Comparison of ENCODE assay signal across 1 cellular context in the genomic region with DNA sequence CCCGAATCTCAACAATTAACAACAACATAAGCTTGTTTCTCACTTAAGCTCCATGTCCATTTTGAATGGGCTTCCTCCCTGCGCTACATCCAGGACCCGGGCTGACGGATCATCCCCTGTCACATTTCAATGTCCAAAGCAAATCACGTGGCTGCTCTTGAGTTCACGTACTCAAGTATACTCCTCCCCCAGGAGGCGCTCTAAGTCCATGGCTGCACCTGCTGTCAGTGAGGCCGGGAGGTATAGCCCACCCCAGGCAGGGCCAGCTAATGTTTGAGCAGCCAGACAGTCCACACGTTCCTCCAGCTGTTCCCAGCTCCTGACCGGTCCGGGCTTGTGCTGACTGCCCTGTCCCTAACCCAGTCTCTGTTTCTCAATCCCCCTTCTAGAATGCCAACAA.
TF ChIP-seq lines count a peak whose summit lies in the region.

No MANE protein-coding gene starts in this region.

TF ChIP-seq in HepG2, 621 proteins besides CTCF, POLR2A, EP300 and RAD21 (continued from another document and continues in another):
- TF ChIP-seq, protein P1, sequence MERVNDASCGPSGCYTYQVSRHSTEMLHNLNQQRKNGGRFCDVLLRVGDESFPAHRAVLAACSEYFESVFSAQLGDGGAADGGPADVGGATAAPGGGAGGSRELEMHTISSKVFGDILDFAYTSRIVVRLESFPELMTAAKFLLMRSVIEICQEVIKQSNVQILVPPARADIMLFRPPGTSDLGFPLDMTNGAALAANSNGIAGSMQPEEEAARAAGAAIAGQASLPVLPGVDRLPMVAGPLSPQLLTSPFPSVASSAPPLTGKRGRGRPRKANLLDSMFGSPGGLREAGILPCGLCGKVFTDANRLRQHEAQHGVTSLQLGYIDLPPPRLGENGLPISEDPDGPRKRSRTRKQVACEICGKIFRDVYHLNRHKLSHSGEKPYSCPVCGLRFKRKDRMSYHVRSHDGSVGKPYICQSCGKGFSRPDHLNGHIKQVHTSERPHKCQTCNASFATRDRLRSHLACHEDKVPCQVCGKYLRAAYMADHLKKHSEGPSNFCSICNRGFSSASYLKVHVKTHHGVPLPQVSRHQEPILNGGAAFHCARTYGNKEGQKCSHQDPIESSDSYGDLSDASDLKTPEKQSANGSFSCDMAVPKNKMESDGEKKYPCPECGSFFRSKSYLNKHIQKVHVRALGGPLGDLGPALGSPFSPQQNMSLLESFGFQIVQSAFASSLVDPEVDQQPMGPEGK (CRISPR knock-in tag; IDR thresholded peaks at IDR 0.05) = no peak
- peak; percentile 52; the same call in 1 of the 2 replicates for TF ChIP-seq ZBTB7B (CRISPR knock-in tag; IDR thresholded peaks at IDR 0.05)
- TF ChIP-seq ZNF775 (CRISPR knock-in tag; IDR thresholded peaks at IDR 0.05; ENCODE audit: borderline replicate concordance) = no peak
- TF ChIP-seq ZNF766 (CRISPR knock-in tag; IDR thresholded peaks at IDR 0.05; ENCODE audit: borderline replicate concordance) = no peak
- no peak for TF ChIP-seq NONO (IDR thresholded peaks at IDR 0.05)
- TF ChIP-seq NONO (CRISPR knock-in tag; conservative IDR thresholded peaks at IDR 0.05) = 0 out of 2 replicates have a peak, but pooled peaks have one; percentile 48
- TF ChIP-seq, protein P2, sequence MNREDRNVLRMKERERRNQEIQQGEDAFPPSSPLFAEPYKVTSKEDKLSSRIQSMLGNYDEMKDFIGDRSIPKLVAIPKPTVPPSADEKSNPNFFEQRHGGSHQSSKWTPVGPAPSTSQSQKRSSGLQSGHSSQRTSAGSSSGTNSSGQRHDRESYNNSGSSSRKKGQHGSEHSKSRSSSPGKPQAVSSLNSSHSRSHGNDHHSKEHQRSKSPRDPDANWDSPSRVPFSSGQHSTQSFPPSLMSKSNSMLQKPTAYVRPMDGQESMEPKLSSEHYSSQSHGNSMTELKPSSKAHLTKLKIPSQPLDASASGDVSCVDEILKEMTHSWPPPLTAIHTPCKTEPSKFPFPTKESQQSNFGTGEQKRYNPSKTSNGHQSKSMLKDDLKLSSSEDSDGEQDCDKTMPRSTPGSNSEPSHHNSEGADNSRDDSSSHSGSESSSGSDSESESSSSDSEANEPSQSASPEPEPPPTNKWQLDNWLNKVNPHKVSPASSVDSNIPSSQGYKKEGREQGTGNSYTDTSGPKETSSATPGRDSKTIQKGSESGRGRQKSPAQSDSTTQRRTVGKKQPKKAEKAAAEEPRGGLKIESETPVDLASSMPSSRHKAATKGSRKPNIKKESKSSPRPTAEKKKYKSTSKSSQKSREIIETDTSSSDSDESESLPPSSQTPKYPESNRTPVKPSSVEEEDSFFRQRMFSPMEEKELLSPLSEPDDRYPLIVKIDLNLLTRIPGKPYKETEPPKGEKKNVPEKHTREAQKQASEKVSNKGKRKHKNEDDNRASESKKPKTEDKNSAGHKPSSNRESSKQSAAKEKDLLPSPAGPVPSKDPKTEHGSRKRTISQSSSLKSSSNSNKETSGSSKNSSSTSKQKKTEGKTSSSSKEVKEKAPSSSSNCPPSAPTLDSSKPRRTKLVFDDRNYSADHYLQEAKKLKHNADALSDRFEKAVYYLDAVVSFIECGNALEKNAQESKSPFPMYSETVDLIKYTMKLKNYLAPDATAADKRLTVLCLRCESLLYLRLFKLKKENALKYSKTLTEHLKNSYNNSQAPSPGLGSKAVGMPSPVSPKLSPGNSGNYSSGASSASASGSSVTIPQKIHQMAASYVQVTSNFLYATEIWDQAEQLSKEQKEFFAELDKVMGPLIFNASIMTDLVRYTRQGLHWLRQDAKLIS (CRISPR knock-in tag; IDR thresholded peaks at IDR 0.05) = no peak
- TF ChIP-seq ZNF441 (CRISPR knock-in tag; IDR thresholded peaks at IDR 0.05; ENCODE audit: borderline replicate concordance) = no peak
- TF ChIP-seq NFYC (CRISPR knock-in tag; IDR thresholded peaks at IDR 0.05) = no peak
- TF ChIP-seq TEAD3 (CRISPR knock-in tag; optimal IDR thresholded peaks at IDR 0.05; ENCODE audit: borderline replicate concordance) = peak; percentile 43
- no peak for TF ChIP-seq SIX1 (CRISPR knock-in tag; IDR thresholded peaks at IDR 0.05; ENCODE audit: borderline replicate concordance)
- TF ChIP-seq, protein P3, sequence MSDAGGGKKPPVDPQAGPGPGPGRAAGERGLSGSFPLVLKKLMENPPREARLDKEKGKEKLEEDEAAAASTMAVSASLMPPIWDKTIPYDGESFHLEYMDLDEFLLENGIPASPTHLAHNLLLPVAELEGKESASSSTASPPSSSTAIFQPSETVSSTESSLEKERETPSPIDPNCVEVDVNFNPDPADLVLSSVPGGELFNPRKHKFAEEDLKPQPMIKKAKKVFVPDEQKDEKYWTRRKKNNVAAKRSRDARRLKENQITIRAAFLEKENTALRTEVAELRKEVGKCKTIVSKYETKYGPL (CRISPR knock-in tag; IDR thresholded peaks at IDR 0.05) = no peak
- TF ChIP-seq ZNF616 (CRISPR knock-in tag; IDR thresholded peaks at IDR 0.05; ENCODE audit: low read depth) = no peak
- no peak for TF ChIP-seq ZNF570 (CRISPR knock-in tag; IDR thresholded peaks at IDR 0.05; ENCODE audit: borderline replicate concordance)
- TF ChIP-seq KDM3A (CRISPR knock-in tag; IDR thresholded peaks at IDR 0.05; ENCODE audit: low read depth) = no peak
- no peak for TF ChIP-seq KLF6 (CRISPR knock-in tag; IDR thresholded peaks at IDR 0.05)
- no peak for TF ChIP-seq GABPB1 (CRISPR knock-in tag; IDR thresholded peaks at IDR 0.05)
- TF ChIP-seq, protein P4, sequence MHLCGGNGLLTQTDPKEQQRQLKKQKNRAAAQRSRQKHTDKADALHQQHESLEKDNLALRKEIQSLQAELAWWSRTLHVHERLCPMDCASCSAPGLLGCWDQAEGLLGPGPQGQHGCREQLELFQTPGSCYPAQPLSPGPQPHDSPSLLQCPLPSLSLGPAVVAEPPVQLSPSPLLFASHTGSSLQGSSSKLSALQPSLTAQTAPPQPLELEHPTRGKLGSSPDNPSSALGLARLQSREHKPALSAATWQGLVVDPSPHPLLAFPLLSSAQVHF (CRISPR knock-in tag; IDR thresholded peaks at IDR 0.05) = no peak
- TF ChIP-seq, protein P5, sequence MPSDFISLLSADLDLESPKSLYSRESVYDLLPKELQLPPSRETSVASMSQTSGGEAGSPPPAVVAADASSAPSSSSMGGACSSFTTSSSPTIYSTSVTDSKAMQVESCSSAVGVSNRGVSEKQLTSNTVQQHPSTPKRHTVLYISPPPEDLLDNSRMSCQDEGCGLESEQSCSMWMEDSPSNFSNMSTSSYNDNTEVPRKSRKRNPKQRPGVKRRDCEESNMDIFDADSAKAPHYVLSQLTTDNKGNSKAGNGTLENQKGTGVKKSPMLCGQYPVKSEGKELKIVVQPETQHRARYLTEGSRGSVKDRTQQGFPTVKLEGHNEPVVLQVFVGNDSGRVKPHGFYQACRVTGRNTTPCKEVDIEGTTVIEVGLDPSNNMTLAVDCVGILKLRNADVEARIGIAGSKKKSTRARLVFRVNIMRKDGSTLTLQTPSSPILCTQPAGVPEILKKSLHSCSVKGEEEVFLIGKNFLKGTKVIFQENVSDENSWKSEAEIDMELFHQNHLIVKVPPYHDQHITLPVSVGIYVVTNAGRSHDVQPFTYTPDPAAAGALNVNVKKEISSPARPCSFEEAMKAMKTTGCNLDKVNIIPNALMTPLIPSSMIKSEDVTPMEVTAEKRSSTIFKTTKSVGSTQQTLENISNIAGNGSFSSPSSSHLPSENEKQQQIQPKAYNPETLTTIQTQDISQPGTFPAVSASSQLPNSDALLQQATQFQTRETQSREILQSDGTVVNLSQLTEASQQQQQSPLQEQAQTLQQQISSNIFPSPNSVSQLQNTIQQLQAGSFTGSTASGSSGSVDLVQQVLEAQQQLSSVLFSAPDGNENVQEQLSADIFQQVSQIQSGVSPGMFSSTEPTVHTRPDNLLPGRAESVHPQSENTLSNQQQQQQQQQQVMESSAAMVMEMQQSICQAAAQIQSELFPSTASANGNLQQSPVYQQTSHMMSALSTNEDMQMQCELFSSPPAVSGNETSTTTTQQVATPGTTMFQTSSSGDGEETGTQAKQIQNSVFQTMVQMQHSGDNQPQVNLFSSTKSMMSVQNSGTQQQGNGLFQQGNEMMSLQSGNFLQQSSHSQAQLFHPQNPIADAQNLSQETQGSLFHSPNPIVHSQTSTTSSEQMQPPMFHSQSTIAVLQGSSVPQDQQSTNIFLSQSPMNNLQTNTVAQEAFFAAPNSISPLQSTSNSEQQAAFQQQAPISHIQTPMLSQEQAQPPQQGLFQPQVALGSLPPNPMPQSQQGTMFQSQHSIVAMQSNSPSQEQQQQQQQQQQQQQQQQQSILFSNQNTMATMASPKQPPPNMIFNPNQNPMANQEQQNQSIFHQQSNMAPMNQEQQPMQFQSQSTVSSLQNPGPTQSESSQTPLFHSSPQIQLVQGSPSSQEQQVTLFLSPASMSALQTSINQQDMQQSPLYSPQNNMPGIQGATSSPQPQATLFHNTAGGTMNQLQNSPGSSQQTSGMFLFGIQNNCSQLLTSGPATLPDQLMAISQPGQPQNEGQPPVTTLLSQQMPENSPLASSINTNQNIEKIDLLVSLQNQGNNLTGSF (CRISPR knock-in tag; IDR thresholded peaks at IDR 0.05) = no peak
- TF ChIP-seq MTA1 (CRISPR knock-in tag; IDR thresholded peaks at IDR 0.05; ENCODE audit: borderline replicate concordance) = no peak
- TF ChIP-seq, protein P6, sequence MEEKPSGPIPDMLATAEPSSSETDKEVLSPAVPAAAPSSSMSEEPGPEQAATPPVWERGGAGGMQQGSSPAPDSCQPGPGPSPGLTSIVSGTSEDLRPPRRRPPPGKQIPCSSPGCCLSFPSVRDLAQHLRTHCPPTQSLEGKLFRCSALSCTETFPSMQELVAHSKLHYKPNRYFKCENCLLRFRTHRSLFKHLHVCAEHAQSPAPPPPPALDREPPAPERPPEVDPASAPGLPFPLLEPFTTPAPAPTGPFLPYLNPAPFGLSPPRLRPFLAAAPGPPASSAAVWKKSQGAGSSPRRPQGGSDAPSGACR (CRISPR knock-in tag; IDR thresholded peaks at IDR 0.05) = no peak
- no peak for TF ChIP-seq ZNF7 (CRISPR knock-in tag; IDR thresholded peaks at IDR 0.05)
- TF ChIP-seq KLF12 (CRISPR knock-in tag; IDR thresholded peaks at IDR 0.05; ENCODE audit: borderline replicate concordance) = no peak
- 0 out of 2 replicates have a peak, but pooled peaks have one; percentile 24 for TF ChIP-seq BHLHE40 (IDR thresholded peaks at IDR 0.05; ENCODE audit: low read length)
- TF ChIP-seq, protein P7, sequence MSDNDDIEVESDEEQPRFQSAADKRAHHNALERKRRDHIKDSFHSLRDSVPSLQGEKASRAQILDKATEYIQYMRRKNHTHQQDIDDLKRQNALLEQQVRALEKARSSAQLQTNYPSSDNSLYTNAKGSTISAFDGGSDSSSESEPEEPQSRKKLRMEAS (IDR thresholded peaks at IDR 0.05) = 0 out of 2 replicates have a peak, but pooled peaks have one; percentile 18
- TF ChIP-seq RARA (CRISPR knock-in tag; IDR thresholded peaks at IDR 0.05) = no peak
- TF ChIP-seq ZFP90 (CRISPR knock-in tag; IDR thresholded peaks at IDR 0.05; ENCODE audit: borderline replicate concordance) = no peak
- peak; percentile 22; the same call in 1 of the 2 replicates for TF ChIP-seq SP2 (CRISPR knock-in tag; IDR thresholded peaks at IDR 0.05)
- no peak for TF ChIP-seq CCAR2 (optimal IDR thresholded peaks at IDR 0.05; ENCODE audit: low read depth, low read length)
- no peak for TF ChIP-seq ZFP1 (CRISPR knock-in tag; IDR thresholded peaks at IDR 0.05)
- no peak for TF ChIP-seq ZNF337 (CRISPR knock-in tag; IDR thresholded peaks at IDR 0.05; ENCODE audit: borderline replicate concordance, low read depth)
- TF ChIP-seq MED1 (CRISPR knock-in tag; IDR thresholded peaks at IDR 0.05) = no peak
- no peak for TF ChIP-seq REL (CRISPR knock-in tag; conservative IDR thresholded peaks at IDR 0.05)
- TF ChIP-seq KMT2A (CRISPR knock-in tag; IDR thresholded peaks at IDR 0.05) = no peak
- no peak for TF ChIP-seq THAP11 (CRISPR knock-in tag; IDR thresholded peaks at IDR 0.05)
- TF ChIP-seq, protein P8, sequence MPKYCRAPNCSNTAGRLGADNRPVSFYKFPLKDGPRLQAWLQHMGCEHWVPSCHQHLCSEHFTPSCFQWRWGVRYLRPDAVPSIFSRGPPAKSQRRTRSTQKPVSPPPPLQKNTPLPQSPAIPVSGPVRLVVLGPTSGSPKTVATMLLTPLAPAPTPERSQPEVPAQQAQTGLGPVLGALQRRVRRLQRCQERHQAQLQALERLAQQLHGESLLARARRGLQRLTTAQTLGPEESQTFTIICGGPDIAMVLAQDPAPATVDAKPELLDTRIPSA (CRISPR knock-in tag; IDR thresholded peaks at IDR 0.05; ENCODE audit: borderline replicate concordance) = no peak
- TF ChIP-seq SMC3 (IDR thresholded peaks at IDR 0.05; ENCODE audit: low read length) = peak; percentile 23; the same call in 1 of the 2 replicates
- TF ChIP-seq SP1 (IDR thresholded peaks at IDR 0.05) = no peak
- TF ChIP-seq SP1 (CRISPR knock-in tag; IDR thresholded peaks at IDR 0.05) = no peak
- TF ChIP-seq PRMT3 (CRISPR knock-in tag; IDR thresholded peaks at IDR 0.05; ENCODE audit: borderline replicate concordance, low read depth) = no peak
- no peak for TF ChIP-seq ZC3H13 (CRISPR knock-in tag; IDR thresholded peaks at IDR 0.05)
- TF ChIP-seq XRCC5 (optimal IDR thresholded peaks at IDR 0.05; ENCODE audit: low read length) = peak; percentile 56
- TF ChIP-seq, protein P9, sequence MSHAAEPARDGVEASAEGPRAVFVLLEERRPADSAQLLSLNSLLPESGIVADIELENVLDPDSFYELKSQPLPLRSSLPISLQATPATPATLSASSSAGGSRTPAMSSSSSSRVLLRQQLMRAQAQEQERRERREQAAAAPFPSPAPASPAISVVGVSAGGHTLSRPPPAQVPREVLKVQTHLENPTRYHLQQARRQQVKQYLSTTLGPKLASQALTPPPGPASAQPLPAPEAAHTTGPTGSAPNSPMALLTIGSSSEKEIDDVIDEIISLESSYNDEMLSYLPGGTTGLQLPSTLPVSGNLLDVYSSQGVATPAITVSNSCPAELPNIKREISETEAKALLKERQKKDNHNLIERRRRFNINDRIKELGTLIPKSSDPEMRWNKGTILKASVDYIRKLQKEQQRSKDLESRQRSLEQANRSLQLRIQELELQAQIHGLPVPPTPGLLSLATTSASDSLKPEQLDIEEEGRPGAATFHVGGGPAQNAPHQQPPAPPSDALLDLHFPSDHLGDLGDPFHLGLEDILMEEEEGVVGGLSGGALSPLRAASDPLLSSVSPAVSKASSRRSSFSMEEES (CRISPR knock-in tag; IDR thresholded peaks at IDR 0.05) = peak; percentile 74
- TF ChIP-seq PITX1 (CRISPR knock-in tag; IDR thresholded peaks at IDR 0.05) = 0 out of 2 replicates have a peak, but pooled peaks have one; percentile 27
- TF ChIP-seq ZNF501 (CRISPR knock-in tag; IDR thresholded peaks at IDR 0.05) = no peak
- TF ChIP-seq ZMYM3 (CRISPR knock-in tag; IDR thresholded peaks at IDR 0.05) = 0 out of 2 replicates have a peak, but pooled peaks have one; percentile 15
- TF ChIP-seq ZNF317 (CRISPR knock-in tag; IDR thresholded peaks at IDR 0.05) = 0 out of 2 replicates have a peak, but pooled peaks have one; percentile 32
- TF ChIP-seq ZNF547 (CRISPR knock-in tag; IDR thresholded peaks at IDR 0.05) = no peak
- TF ChIP-seq, protein P10, sequence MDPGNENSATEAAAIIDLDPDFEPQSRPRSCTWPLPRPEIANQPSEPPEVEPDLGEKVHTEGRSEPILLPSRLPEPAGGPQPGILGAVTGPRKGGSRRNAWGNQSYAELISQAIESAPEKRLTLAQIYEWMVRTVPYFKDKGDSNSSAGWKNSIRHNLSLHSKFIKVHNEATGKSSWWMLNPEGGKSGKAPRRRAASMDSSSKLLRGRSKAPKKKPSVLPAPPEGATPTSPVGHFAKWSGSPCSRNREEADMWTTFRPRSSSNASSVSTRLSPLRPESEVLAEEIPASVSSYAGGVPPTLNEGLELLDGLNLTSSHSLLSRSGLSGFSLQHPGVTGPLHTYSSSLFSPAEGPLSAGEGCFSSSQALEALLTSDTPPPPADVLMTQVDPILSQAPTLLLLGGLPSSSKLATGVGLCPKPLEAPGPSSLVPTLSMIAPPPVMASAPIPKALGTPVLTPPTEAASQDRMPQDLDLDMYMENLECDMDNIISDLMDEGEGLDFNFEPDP (CRISPR knock-in tag; conservative IDR thresholded peaks at IDR 0.05) = no peak
- no peak for TF ChIP-seq NFIB (CRISPR knock-in tag; IDR thresholded peaks at IDR 0.05; ENCODE audit: borderline replicate concordance)
